In genomic region chr16:53864819-53865491, GRCh38 we compare ENCODE assay signal across 1 cellular context.
A peak's percentile ranks its signal among the peaks of the same experiment; 100 is the strongest.
TF ChIP-seq lines count a peak whose summit lies in the region.

No MANE protein-coding gene starts in this region.

TF ChIP-seq in HCT116, 20 proteins besides CTCF, POLR2A, EP300 and RAD21 (continued from another document):
- no peak for TF ChIP-seq MAX (IDR thresholded peaks at IDR 0.05)
- TF ChIP-seq EZH2phosphoT487 (IDR thresholded peaks at IDR 0.05; ENCODE audit: borderline replicate concordance), result no peak
- TF ChIP-seq JUND (IDR thresholded peaks at IDR 0.05), result peak; percentile 90
- no peak for TF ChIP-seq REST (IDR thresholded peaks at IDR 0.05; ENCODE audit: low read depth)
- TF ChIP-seq FOSL1 (IDR thresholded peaks at IDR 0.05; ENCODE audit: low read depth), result peak; percentile 96
